In genomic region chr2:113305146-113305545, GRCh38 we compare ENCODE assay signal across 26 cellular contexts. TPM values are rescaled to one million over a fixed set of nuclear protein-coding genes. Genes with fewer than 3 reads are reported as not detected.
"Had no signal": no experiment of that assay in that cellular context is flagged by ENCODE, and none has a peak within 500 bp of the region (broad histone marks: within the 10 kb centered on the region; RNA-seq: fewer than 3 reads in every experiment).

No MANE protein-coding gene starts in this region.

- H3K27me3 ChIP-seq: cardiac muscle cell, hepatocyte, right atrium auricular region, tibial nerve had no signal

- H3K36me3 ChIP-seq: cardiac muscle cell, right atrium auricular region, tibial nerve had no signal

- H3K4me3 Mint-ChIP-seq: activated naive CD8-positive, alpha-beta T cell; activated T-cell treated with anti-CD3 and anti-CD28 coated beads, Interleukin-2, amount 50 U/mL, for 72 hours; memory B cell; naive B cell; nephron progenitor cell had no signal

- H3K9ac ChIP-seq: parathyroid adenoma had no signal

- H3K79me2 ChIP-seq: hepatocyte, parathyroid adenoma had no signal

- H3K27ac ChIP-seq: cardiac muscle cell, epithelial cell of prostate, hepatocyte, parathyroid adenoma, right atrium auricular region, tibial nerve, VCaP had no signal

- H3K4me3 ChIP-seq: cardiac muscle cell, hepatocyte, right atrium auricular region, tibial nerve had no signal

- H3K4me2 ChIP-seq: hepatocyte had no signal

- DNase-seq: activated CD4-positive, alpha-beta T cell treated with anti-CD3 and anti-CD28 coated beads for 4 hours; activated CD4-positive, alpha-beta T cell treated with anti-CD3 and anti-CD28 coated beads, Interleukin-2, amount 50 U/mL, for 4 hours; activated effector memory CD4-positive, alpha-beta T cell treated with Interleukin-2 at 50 U/mL for 16 hours; activated naive CD4-positive, alpha-beta T cell treated with Interleukin-2 at 50 U/mL for 16 hours; activated T-cell treated with anti-CD3 and anti-CD28 coated beads for 4 hours; activated T-cell treated with anti-CD3 and anti-CD28 coated beads, Interleukin-2, amount 50 U/mL, for 72 hours; cortex of kidney; glutamatergic neuron; islet precursor cell; left colon; naive B cell; nephron progenitor cell; stimulated activated naive CD4-positive, alpha-beta T cell had no signal

- H3K9me3 Mint-ChIP-seq: activated T-cell treated with anti-CD3 and anti-CD28 coated beads, Interleukin-2, amount 50 U/mL, for 72 hours; memory B cell; naive B cell; nephron progenitor cell had no signal

- H3K4me1 Mint-ChIP-seq: memory B cell had no signal

- FAIRE-seq: frontal cortex had no signal

- ATAC-seq: activated T-cell treated with anti-CD3 and anti-CD28 coated beads, Interleukin-2, amount 50 U/mL, for 72 hours; left colon had no signal

- H3K9me3 ChIP-seq: right atrium auricular region, tibial nerve had no signal

- H2AFZ ChIP-seq: hepatocyte, parathyroid adenoma had no signal

- H3K4me1 ChIP-seq: parathyroid adenoma, right atrium auricular region, tibial nerve had no signal

- H3K27ac Mint-ChIP-seq: activated naive CD8-positive, alpha-beta T cell; activated T-cell treated with anti-CD3 and anti-CD28 coated beads, Interleukin-2, amount 50 U/mL, for 72 hours; memory B cell; nephron progenitor cell had no signal

RNA-seq across cellular contexts. Expression of gene PAX8, which starts 26.4 kb away (rescaled TPM):
- total RNA-seq: cardiac muscle cell, cerebellum, hepatocyte, occipital lobe, temporal lobe had no signal
- polyA plus RNA-seq: cardiac muscle cell had no signal
